ENCODE assay signal across 17 cellular contexts in genomic region chr17:76219670-76220383, GRCh38. TPM values are rescaled to one million over a fixed set of nuclear protein-coding genes. Genes with fewer than 3 reads are reported as not detected.
DNase-seq lines count a peak whose midpoint lies in the region; FAIRE-seq and TF ChIP-seq lines count a peak whose summit lies in the region.
"Had no signal": no experiment of that assay in that cellular context is flagged by ENCODE, and none has a peak within 500 bp of the region (broad histone marks: within the 10 kb centered on the region; RNA-seq: fewer than 3 reads in every experiment).

No MANE protein-coding gene starts in this region.

- no peak for DNase-seq in activated naive CD4-positive, alpha-beta T cell treated with anti-CD3 and anti-CD28 coated beads for 36 hours
- DNase-seq in activated naive CD4-positive, alpha-beta T cell treated with Interleukin-2 at 50 U/mL for 16 hours = no peak
- DNase-seq in GM19239 (ENCODE audit: insufficient read length, low spot score) (no peak), esophagus muscularis mucosa (ENCODE audit: extremely low spot score) (peak; percentile 42), SW 1271 (lab: John Stamatoyannopoulos, UW) (no peak), OCI-M2 (lab: John Stamatoyannopoulos, UW; ENCODE audit: unreplicated experiment) (no peak)
- no peak for DNase-seq in T-helper 2 cell treated with Interferon-gamma antibody and Interleukin-4, amounts not matched to agents 5 μg/mL and 100 μg/mL, for 36 hours (ENCODE audit: low spot score)
- DNase-seq: DMS 273 treated with DMSO at 0.1 percent for 48 hours, MG63, NCI-H1105, NCI-H187 treated with DMSO at 0.1 percent for 48 hours, NCI-H510A, NCI-H82, SHP77 had no signal

- WGBS in esophagus muscularis mucosa = 94% methylated on average over 7 of the region's 7 CpGs

- no peaks in the 10 kb centered on the region for H3K79me2 ChIP-seq in OCI-LY3 (ENCODE audit: low read length)

- intact Hi-C loops in activated naive CD4-positive, alpha-beta T cell treated with anti-CD3 and anti-CD28 coated beads for 36 hours (cut with micrococcal nuclease) = loop anchor here (1.0 to 2.0 kb wide), 3 partner anchors 19 to 40 kb away; no protein-coding TSS in a partner anchor
- intact Hi-C loops in esophagus muscularis mucosa (cut with DNase I) = no loop called here

- TF ChIP-seq EP300 in esophagus muscularis mucosa (IDR thresholded peaks at IDR 0.05) = no peak

- H3K4me3 ChIP-seq in OCI-LY3 (ENCODE audit: low read length) (peak overlapping the region; percentile 7; the same call in 1 of the 2 replicates), esophagus muscularis mucosa (no peak overlapping the region)
- H3K4me3 ChIP-seq: MG63 had no signal

- no peak for TF ChIP-seq POLR2A in esophagus muscularis mucosa (IDR thresholded peaks at IDR 0.05; ENCODE audit: low read depth)

- H3K36me3 Mint-ChIP-seq in activated naive CD4-positive, alpha-beta T cell treated with anti-CD3 and anti-CD28 coated beads for 36 hours (ENCODE audit: low read depth) = peaks cover 6% of the 10 kb centered on the region
- H3K36me3 Mint-ChIP-seq in T-helper 2 cell treated with Interferon-gamma antibody and Interleukin-4, amounts not matched to agents 5 μg/mL and 100 μg/mL, for 36 hours (ENCODE audit: low read depth) = peaks cover 22% of the 10 kb centered on the region

- FAIRE-seq in GM19239 (lab: Jason Lieb, UNC) = peak; percentile 48
- FAIRE-seq: H54 had no signal

- H3K9me3 ChIP-seq in OCI-LY3 (ENCODE audit: insufficient read depth, low read length) = no peaks in the 10 kb centered on the region
- H3K9me3 ChIP-seq in esophagus muscularis mucosa = no peaks in the 10 kb centered on the region
- H3K9me3 ChIP-seq: MG63 had no signal

- H3K27ac Mint-ChIP-seq in activated naive CD4-positive, alpha-beta T cell treated with anti-CD3 and anti-CD28 coated beads for 36 hours = peak overlapping the region; percentile 44
- no peak overlapping the region for H3K27ac Mint-ChIP-seq in T-helper 2 cell treated with Interferon-gamma antibody and Interleukin-4, amounts not matched to agents 5 μg/mL and 100 μg/mL, for 36 hours

- no peaks in the 10 kb centered on the region for H3K27me3 ChIP-seq in OCI-LY3 (ENCODE audit: low read depth, low read length)
- H3K27me3 ChIP-seq in esophagus muscularis mucosa = no peaks in the 10 kb centered on the region
- H3K27me3 ChIP-seq: MG63 had no signal

- H4K20me1 ChIP-seq in OCI-LY3 (ENCODE audit: insufficient read depth, low read length) = no peaks in the 10 kb centered on the region

- H3K4me3 Mint-ChIP-seq in activated naive CD4-positive, alpha-beta T cell treated with anti-CD3 and anti-CD28 coated beads for 36 hours = peak overlapping the region; percentile 24
- no peak overlapping the region for H3K4me3 Mint-ChIP-seq in T-helper 2 cell treated with Interferon-gamma antibody and Interleukin-4, amounts not matched to agents 5 μg/mL and 100 μg/mL, for 36 hours

- H3K4me1 ChIP-seq in OCI-LY3 (ENCODE audit: low read length) (peaks cover 21% of the 10 kb centered on the region), esophagus muscularis mucosa (no peaks in the 10 kb centered on the region)

- H3K9me3 Mint-ChIP-seq in activated naive CD4-positive, alpha-beta T cell treated with anti-CD3 and anti-CD28 coated beads for 36 hours = no peaks in the 10 kb centered on the region
- no peaks in the 10 kb centered on the region for H3K9me3 Mint-ChIP-seq in T-helper 2 cell treated with Interferon-gamma antibody and Interleukin-4, amounts not matched to agents 5 μg/mL and 100 μg/mL, for 36 hours

- H3K4me2 ChIP-seq in OCI-LY3 (ENCODE audit: low read length) = peak overlapping the region; percentile 48
- H3K4me2 ChIP-seq: KMS-11 had no signal

- H3K27ac ChIP-seq in OCI-LY3 (ENCODE audit: low read length) = no peak overlapping the region
- no peak overlapping the region for H3K27ac ChIP-seq in esophagus muscularis mucosa (replicated peaks in 1 of 4)
- H3K27ac ChIP-seq: KMS-11 had no signal

- no peak overlapping the region for H2AFZ ChIP-seq in OCI-LY3 (ENCODE audit: low read depth, low read length)

- CTCF ChIA-PET in activated naive CD4-positive, alpha-beta T cell treated with anti-CD3 and anti-CD28 coated beads for 36 hours (lab: Charles Lee) = interaction anchor here (0.6 kb wide), 1 partner anchor 95 kb away, joined by 3 read pairs; no protein-coding TSS in a partner anchor

- TF ChIP-seq CTCF in OCI-LY3 (IDR thresholded peaks at IDR 0.05; ENCODE audit: low read depth, low read length) = no peak
- no peak for TF ChIP-seq CTCF in esophagus muscularis mucosa (IDR thresholded peaks at IDR 0.05)

- H3K36me3 ChIP-seq in OCI-LY3 (replicated peaks; ENCODE audit: low read depth, low read length) = no peaks in the 10 kb centered on the region
- no peaks in the 10 kb centered on the region for H3K36me3 ChIP-seq in esophagus muscularis mucosa
- H3K36me3 ChIP-seq: MG63 had no signal

- H3K27me3 Mint-ChIP-seq in activated naive CD4-positive, alpha-beta T cell treated with anti-CD3 and anti-CD28 coated beads for 36 hours (ENCODE audit: low read depth) = no peaks in the 10 kb centered on the region
- no peaks in the 10 kb centered on the region for H3K27me3 Mint-ChIP-seq in T-helper 2 cell treated with Interferon-gamma antibody and Interleukin-4, amounts not matched to agents 5 μg/mL and 100 μg/mL, for 36 hours (ENCODE audit: low read depth)

- H3K4me1 Mint-ChIP-seq in activated naive CD4-positive, alpha-beta T cell treated with anti-CD3 and anti-CD28 coated beads for 36 hours (ENCODE audit: low read depth) = peaks cover 58% of the 10 kb centered on the region
- peaks cover 24% of the 10 kb centered on the region for H3K4me1 Mint-ChIP-seq in T-helper 2 cell treated with Interferon-gamma antibody and Interleukin-4, amounts not matched to agents 5 μg/mL and 100 μg/mL, for 36 hours (ENCODE audit: low read depth)

- no peak overlapping the region for H3K9ac ChIP-seq in OCI-LY3 (ENCODE audit: low read length)
- H3K9ac ChIP-seq: KMS-11 had no signal

RNA-seq across cellular contexts. Expression of gene RNF157, which starts 20.5 kb away (rescaled TPM):
- 10 to 100 TPM; 38.1 to 45.3 TPM for total RNA-seq in activated naive CD4-positive, alpha-beta T cell treated with anti-CD3 and anti-CD28 coated beads for 36 hours
- total RNA-seq in esophagus muscularis mucosa = 1 to 10 TPM; 2.1 to 8.1 (median 4.8) TPM

RNA-seq across cellular contexts. Expression of gene UBALD2, which starts 45.3 kb away (rescaled TPM):
- 100 to 1,000 TPM; 467 to 472 TPM for total RNA-seq in activated naive CD4-positive, alpha-beta T cell treated with anti-CD3 and anti-CD28 coated beads for 36 hours
- 10 to 100 TPM in 3 of 4 donors, 1 to 10 TPM in 1; 9.1 to 16.2 (median 12.4) TPM for total RNA-seq in esophagus muscularis mucosa

Comparison
In these comparisons a context has a peak if more than half of its experiments do, and no peak if none do; other contexts are left out.
1. RNA of gene RNF157, which starts 20.5 kb away (total RNA-seq): 38.1 to 45.3 TPM in activated naive CD4-positive, alpha-beta T cell treated with anti-CD3 and anti-CD28 coated beads for 36 hours; 2.1 to 8.1 TPM in esophagus muscularis mucosa; every median in the first group is over 4 times any median in the second.
2. RNA of gene UBALD2, which starts 45.3 kb away (total RNA-seq): 467 to 472 TPM in activated naive CD4-positive, alpha-beta T cell treated with anti-CD3 and anti-CD28 coated beads for 36 hours; 9.1 to 16.2 TPM in esophagus muscularis mucosa; every median in the first group is over 10 times any median in the second.